In genomic region chr17:16840219-16840618, GRCh38 we compare ENCODE assay signal across 8 cellular contexts.
A peak's percentile ranks its signal among the peaks of the same experiment; 100 is the strongest.
DNase-seq lines count a peak whose midpoint lies in the region; ATAC-seq, FAIRE-seq and TF ChIP-seq lines count a peak whose summit lies in the region.
"Not testable (repeated sequence)": the region's sequence is repeated elsewhere in the genome, so short reads cannot be mapped to it uniquely, and the experiment has no call there.

No MANE protein-coding gene starts in this region.

- not testable (repeated sequence) for H3K4me1 ChIP-seq in A549; RWPE2 (ENCODE audit: insufficient read depth, poor library complexity, severe bottlenecking); foreskin keratinocyte; HepG2 (ENCODE audit: insufficient read depth, low read length); upper lobe of left lung

- FAIRE-seq in A549 (lab: Jason Lieb, UNC); HepG2 (lab: Jason Lieb, UNC): not testable (repeated sequence)

- not testable (repeated sequence) for H3K9ac ChIP-seq in HepG2 (ENCODE audit: insufficient read depth, low read depth, low read length)

- in situ Hi-C loops in HepG2 (cut with HindIII; ENCODE audit: extremely low pct_ligation_motif_present, low pct_unique_long_range_greater_than_20kb), result not testable (repeated sequence)

- BruUV-seq in HepG2 (replicated peaks; lab: Mats Ljungman, UMichigan), result not testable (repeated sequence)

- POLR2A ChIA-PET in A549 (lab: Yijun Ruan, JAX); HepG2 (lab: Yijun Ruan, JAX): not testable (repeated sequence)

- H3K9me3 ChIP-seq in A549; RWPE2 (ENCODE audit: severe bottlenecking); HepG2 (ENCODE audit: low read length); upper lobe of left lung: not testable (repeated sequence)

- not testable (repeated sequence) for H3K4me1 Mint-ChIP-seq in chondrocyte (ENCODE audit: low read depth); natural killer cell treated with Interleukin-12 subunit alpha and Interleukin-12 subunit beta and Interleukin-15 and Interleukin-18, amount 100 ng/mL, for 72 hours (ENCODE audit: low read depth in 2 of 2); stimulated activated memory B cell treated with anti-CD40 and anti-IgM and Interleukin-4, amounts not matched to agents 10 μg/mL and 1 μg/mL and 100 μg/mL, for 72 hours

- DNase-seq in A549 (ENCODE audit: low read depth in 1 of 2, low spot score in 1 of 2); RWPE2 (ENCODE audit: low spot score); foreskin keratinocyte; HepG2 (ENCODE audit: low spot score); natural killer cell treated with Interleukin-12 subunit alpha and Interleukin-12 subunit beta and Interleukin-15 and Interleukin-18, amount 100 ng/mL, for 72 hours (ENCODE audit: low spot score); upper lobe of left lung: not testable (repeated sequence)
- DNase-seq in chondrocyte (ENCODE audit: low spot score), result peak; percentile 42

- not testable (repeated sequence) for H3K27me3 Mint-ChIP-seq in chondrocyte (ENCODE audit: low read depth); natural killer cell treated with Interleukin-12 subunit alpha and Interleukin-12 subunit beta and Interleukin-15 and Interleukin-18, amount 100 ng/mL, for 72 hours; stimulated activated memory B cell treated with anti-CD40 and anti-IgM and Interleukin-4, amounts not matched to agents 10 μg/mL and 1 μg/mL and 100 μg/mL, for 72 hours

- H2AFZ ChIP-seq in HepG2 (ENCODE audit: low read length), result not testable (repeated sequence)

- TF ChIP-seq POLR2A in A549 (IDR thresholded peaks at IDR 0.05; ENCODE audit: low read length); HepG2 (IDR thresholded peaks at IDR 0.05; ENCODE audit: insufficient read depth in 1 of 2, low read depth in 2 of 2, low read length in 2 of 2); upper lobe of left lung (IDR thresholded peaks at IDR 0.05): not testable (repeated sequence)

- H3K27me3 ChIP-seq in RWPE2 (ENCODE audit: insufficient read depth, poor library complexity, severe bottlenecking); foreskin keratinocyte; HepG2 (ENCODE audit: control insufficient read depth in 1 of 2, insufficient read depth in 2 of 2, low read length in 2 of 2); upper lobe of left lung: not testable (repeated sequence)

- intact Hi-C loops in HepG2 (cut with micrococcal nuclease; ENCODE audit: unreplicated experiment), result not testable (repeated sequence)

- H3K4me2 ChIP-seq in A549; HepG2 (ENCODE audit: low read depth, low read length): not testable (repeated sequence)

- TF ChIP-seq RAD21 in A549 (conservative IDR thresholded peaks at IDR 0.05 in 1 of 2, IDR thresholded peaks at IDR 0.05 in 1 of 2); HepG2 (CRISPR knock-in tag; IDR thresholded peaks at IDR 0.05): not testable (repeated sequence)

- not testable (repeated sequence) for H3K4me3 Mint-ChIP-seq in chondrocyte (ENCODE audit: unreplicated experiment); natural killer cell treated with Interleukin-12 subunit alpha and Interleukin-12 subunit beta and Interleukin-15 and Interleukin-18, amount 100 ng/mL, for 72 hours; stimulated activated memory B cell treated with anti-CD40 and anti-IgM and Interleukin-4, amounts not matched to agents 10 μg/mL and 1 μg/mL and 100 μg/mL, for 72 hours

- H4K20me1 ChIP-seq in HepG2 (ENCODE audit: insufficient read depth, low read length), result not testable (repeated sequence)

- ATAC-seq in A549 (peak; percentile 11 to 39; a peak in 3 of 6 replicates), RWPE2 (ENCODE audit: low read depth) (peak; percentile 65), foreskin keratinocyte (peak; percentile 66), HepG2 (peak; percentile 28; the same call in 1 of the 3 replicates), upper lobe of left lung (ENCODE audit: low FRiP score in 2 of 2) (peak; percentile 16 to 54)
- peak; percentile 40 to 49 for ATAC-seq in natural killer cell treated with Interleukin-12 subunit alpha and Interleukin-12 subunit beta and Interleukin-15 and Interleukin-18, amount 100 ng/mL, for 72 hours
- peak; percentile 8 for ATAC-seq in stimulated activated memory B cell treated with anti-CD40 and anti-IgM and Interleukin-4, amounts not matched to agents 10 μg/mL and 1 μg/mL and 100 μg/mL, for 72 hours

- TF ChIP-seq EP300 in A549 (IDR thresholded peaks at IDR 0.05); HepG2 (IDR thresholded peaks at IDR 0.05; ENCODE audit: low read depth in 2 of 2, low read length in 2 of 2); HepG2 (CRISPR knock-in tag; IDR thresholded peaks at IDR 0.05; ENCODE audit: borderline replicate concordance); upper lobe of left lung (IDR thresholded peaks at IDR 0.05): not testable (repeated sequence)

- not testable (repeated sequence) for H3K4me3 ChIP-seq in A549; RWPE2 (ENCODE audit: severe bottlenecking); HepG2 (replicated peaks in 1 of 3; ENCODE audit: insufficient read depth in 1 of 3, low read depth in 2 of 3, low read length in 3 of 3); upper lobe of left lung

- H3K27ac ChIP-seq in A549; RWPE2 (ENCODE audit: poor library complexity, severe bottlenecking); foreskin keratinocyte; HepG2 (ENCODE audit: extremely low read length, insufficient read depth, low read length); upper lobe of left lung: not testable (repeated sequence)

- not testable (repeated sequence) for H3K36me3 Mint-ChIP-seq in chondrocyte (ENCODE audit: low read depth); natural killer cell treated with Interleukin-12 subunit alpha and Interleukin-12 subunit beta and Interleukin-15 and Interleukin-18, amount 100 ng/mL, for 72 hours; stimulated activated memory B cell treated with anti-CD40 and anti-IgM and Interleukin-4, amounts not matched to agents 10 μg/mL and 1 μg/mL and 100 μg/mL, for 72 hours

- not testable (repeated sequence) for H3K79me2 ChIP-seq in HepG2 (ENCODE audit: insufficient read depth, low read length)

- not testable (repeated sequence) for TF ChIP-seq CTCF in A549 (IDR thresholded peaks at IDR 0.05); RWPE2 (IDR thresholded peaks at IDR 0.05; ENCODE audit: poor library complexity, severe bottlenecking); chondrocyte (IDR thresholded peaks at IDR 0.05); foreskin keratinocyte (conservative IDR thresholded peaks at IDR 0.05); HepG2 (CRISPR knock-in tag; IDR thresholded peaks at IDR 0.05); upper lobe of left lung (IDR thresholded peaks at IDR 0.05)

- not testable (repeated sequence) for H3K36me3 ChIP-seq in RWPE2 (ENCODE audit: low read depth); HepG2 (replicated peaks in 1 of 2; ENCODE audit: control insufficient read depth in 1 of 2, insufficient read depth in 2 of 2, low read length in 2 of 2); upper lobe of left lung

- not testable (repeated sequence) for H3K27ac Mint-ChIP-seq in chondrocyte (ENCODE audit: unreplicated experiment); natural killer cell treated with Interleukin-12 subunit alpha and Interleukin-12 subunit beta and Interleukin-15 and Interleukin-18, amount 100 ng/mL, for 72 hours; stimulated activated memory B cell treated with anti-CD40 and anti-IgM and Interleukin-4, amounts not matched to agents 10 μg/mL and 1 μg/mL and 100 μg/mL, for 72 hours

- WGBS in A549 (ENCODE audit: missing lambda C conversion rate), result 49% methylated on average over 8 of the region's 9 CpGs
- 13% methylated on average over 3 of the region's 9 CpGs for WGBS in HepG2 (ENCODE audit: low lambda C conversion rate)
- no CpG with 5 or more reads among the region's 9 CpGs for WGBS in upper lobe of left lung, 2 donors

- CTCF ChIA-PET in A549 (lab: Yijun Ruan, JAX); HepG2 (lab: Yijun Ruan, JAX; ENCODE audit: low intra/inter-chr PET ratio, low total read pairs): not testable (repeated sequence)

- H3K9me3 Mint-ChIP-seq in chondrocyte (ENCODE audit: low read depth); natural killer cell treated with Interleukin-12 subunit alpha and Interleukin-12 subunit beta and Interleukin-15 and Interleukin-18, amount 100 ng/mL, for 72 hours; stimulated activated memory B cell treated with anti-CD40 and anti-IgM and Interleukin-4, amounts not matched to agents 10 μg/mL and 1 μg/mL and 100 μg/mL, for 72 hours: not testable (repeated sequence)

Comparison
In these comparisons a context has a peak if more than half of its experiments do, and no peak if none do; other contexts are left out.
1. ATAC-seq: peak in every context shown above with its lines; median percentile 66 in foreskin keratinocyte; 65 in RWPE2; 44 in natural killer cell treated with Interleukin-12 subunit alpha and Interleukin-12 subunit beta and Interleukin-15 and Interleukin-18, amount 100 ng/mL, for 72 hours; 35 in upper lobe of left lung; 28 in HepG2; 25 in A549; 8 in stimulated activated memory B cell treated with anti-CD40 and anti-IgM and Interleukin-4, amounts not matched to agents 10 μg/mL and 1 μg/mL and 100 μg/mL, for 72 hours.